10 cellular contexts compared by ENCODE assay signal in the genomic region with DNA sequence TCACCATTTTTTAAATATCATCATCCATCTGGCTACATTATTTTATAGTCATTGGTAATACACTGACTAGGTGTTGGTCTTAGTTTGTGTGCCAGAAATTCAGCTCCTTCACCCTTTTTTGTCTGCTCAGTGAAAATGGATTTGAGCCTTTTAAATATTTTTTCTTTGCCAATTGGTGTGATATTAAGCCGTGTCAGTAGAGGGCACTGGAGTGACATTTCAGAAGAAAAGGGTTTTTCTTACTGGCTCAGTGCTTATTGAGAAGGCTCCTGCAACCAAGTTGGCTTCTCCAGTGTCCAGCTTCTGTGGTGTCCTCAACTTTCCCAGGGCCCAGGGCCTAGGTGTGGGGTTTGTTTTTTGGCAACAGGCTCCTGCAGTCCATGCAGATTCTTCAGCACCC.
DNase-seq lines count a peak whose midpoint lies in the region; ATAC-seq and TF ChIP-seq lines count a peak whose summit lies in the region.
"Had no signal": no experiment of that assay in that cellular context is flagged by ENCODE, and none has a peak within 500 bp of the region (broad histone marks: within the 10 kb centered on the region; RNA-seq: fewer than 3 reads in every experiment).

No MANE protein-coding gene starts in this region.

- in situ Hi-C loops in astrocyte of the spinal cord (cut with HindIII; ENCODE audit: low sequenced_read_pairs), result no loop called here

- no peak overlapping the region for H2AFZ ChIP-seq in Loucy (ENCODE audit: low read length)

- TF ChIP-seq CTCF in Loucy (conservative IDR thresholded peaks at IDR 0.05; ENCODE audit: low read length), result peak; percentile 79
- peak; percentile 41 for TF ChIP-seq CTCF in astrocyte of the spinal cord (IDR thresholded peaks at IDR 0.05; ENCODE audit: low read depth, low read length)
- peak; percentile 8 for TF ChIP-seq CTCF in psoas muscle (IDR thresholded peaks at IDR 0.05)

- intact Hi-C loops in psoas muscle (cut with DNase I), result no loop called here

- H3K9me2 ChIP-seq in Loucy (replicated peaks; ENCODE audit: low read depth, low read length), result no peaks in the 10 kb centered on the region

- H3K4me2 ChIP-seq in Loucy (ENCODE audit: low read depth, low read length, poor library complexity, severe bottlenecking), result no peak overlapping the region
- H3K4me2 ChIP-seq: BLaER1 had no signal

- ATAC-seq in psoas muscle, result no peak
- no peak for ATAC-seq in HG03280 (IDR thresholded peaks at IDR 0.05; ENCODE audit: unreplicated experiment)

- no peak overlapping the region for H3K27ac ChIP-seq in psoas muscle
- H3K27ac ChIP-seq: BLaER1 had no signal

- no peaks in the 10 kb centered on the region for H3K9me3 ChIP-seq in Loucy (ENCODE audit: insufficient read depth, low read depth, low read length)
- no peaks in the 10 kb centered on the region for H3K9me3 ChIP-seq in psoas muscle
- H3K9me3 ChIP-seq: BLaER1 had no signal

- 66 to 81% (median 73%) methylated on average over 1 of the region's 1 CpG for WGBS in psoas muscle, 3 donors

- no peak overlapping the region for H3K9ac ChIP-seq in Loucy (ENCODE audit: low read depth, low read length, poor library complexity, severe bottlenecking)
- H3K9ac ChIP-seq: BLaER1 had no signal

- H3K27me3 ChIP-seq in Loucy (ENCODE audit: insufficient read depth, low read length, poor library complexity, severe bottlenecking) (no peaks in the 10 kb centered on the region), psoas muscle (ENCODE audit: insufficient read depth in 3 of 3, low read length in 2 of 3) (no peaks in the 10 kb centered on the region)
- H3K27me3 ChIP-seq: BLaER1 had no signal

- H3K36me3 ChIP-seq in Loucy (ENCODE audit: insufficient read depth, low read length) (no peaks in the 10 kb centered on the region), psoas muscle (ENCODE audit: insufficient read depth in 1 of 2, low read depth in 1 of 2) (no peaks in the 10 kb centered on the region)
- H3K36me3 ChIP-seq: BLaER1 had no signal

- no peaks in the 10 kb centered on the region for H4K20me1 ChIP-seq in Loucy (ENCODE audit: insufficient read depth, low read length, poor library complexity, severe bottlenecking)
- H4K20me1 ChIP-seq: BLaER1 had no signal

- DNase-seq in NCI-H2171 treated with DMSO at 0.1 percent for 48 hours (lab: John Stamatoyannopoulos, UW) (peak; percentile 59), NCI-H2171 (lab: John Stamatoyannopoulos, UW) (no peak), astrocyte of the spinal cord (ENCODE audit: low read depth, low spot score) (peak; percentile 6), psoas muscle (no peak), epidermal melanocyte (ENCODE audit: insufficient read length, low spot score) (no peak), DMS153 treated with DMSO at 0.1 percent for 48 hours (lab: John Stamatoyannopoulos, UW; ENCODE audit: unreplicated experiment) (no peak)
- DNase-seq: stimulated activated naive B cell treated with anti-CD40 and anti-IgM and Interleukin-4, amounts not matched to agents 10 μg/mL and 1 μg/mL and 100 μg/mL, for 72 hours had no signal

- H3K4me3 ChIP-seq in Loucy (ENCODE audit: low read length, poor library complexity, severe bottlenecking) (no peak overlapping the region), astrocyte of the spinal cord (ENCODE audit: low read depth, low read length) (no peak overlapping the region), psoas muscle (no peak overlapping the region)
- H3K4me3 ChIP-seq: BLaER1 had no signal

- no peaks in the 10 kb centered on the region for H3K4me1 ChIP-seq in Loucy (ENCODE audit: insufficient read depth, low read length, poor library complexity, severe bottlenecking)
- no peaks in the 10 kb centered on the region for H3K4me1 ChIP-seq in psoas muscle
- H3K4me1 ChIP-seq: BLaER1 had no signal

- H3F3A ChIP-seq in Loucy (ENCODE audit: low read depth), result no peaks in the 10 kb centered on the region

- no peaks in the 10 kb centered on the region for H3K79me2 ChIP-seq in Loucy (ENCODE audit: insufficient read depth, low read length)

Comparison
In these comparisons a context has a peak if more than half of its experiments do, and no peak if none do; other contexts are left out.
1. DNase-seq: peak in NCI-H2171 treated with DMSO at 0.1 percent for 48 hours (single experiment) and astrocyte of the spinal cord (single experiment); none in NCI-H2171 (single experiment), psoas muscle (0 of 2), epidermal melanocyte (single experiment) and DMS153 treated with DMSO at 0.1 percent for 48 hours (single experiment).
2. CTCF ChIP-seq: peak in every context shown above with its lines; median percentile 79 in Loucy; 41 in astrocyte of the spinal cord; 8 in psoas muscle.